ENCODE assay signal across 14 cellular contexts in genomic region chr12:38711055-38711454, GRCh38.
DNase-seq lines count a peak whose midpoint lies in the region; ATAC-seq and TF ChIP-seq lines count a peak whose summit lies in the region.
"Had no signal": no experiment of that assay in that cellular context is flagged by ENCODE, and none has a peak within 500 bp of the region (broad histone marks: within the 10 kb centered on the region; RNA-seq: fewer than 3 reads in every experiment).

No MANE protein-coding gene starts in this region.

- no peak overlapping the region for H3K4me2 ChIP-seq in GM23248 (ENCODE audit: unreplicated experiment)

- BruUV-seq in MCF 10A (replicated peaks; lab: Mats Ljungman, UMichigan), result no TSS peak

- H3K9me3 ChIP-seq in breast epithelium (peaks cover 0 to under 1% of the 10 kb centered on the region in 2 donors), GM23248 (ENCODE audit: low read depth) (no peaks in the 10 kb centered on the region), lower lobe of right lung (no peaks in the 10 kb centered on the region)

- intact Hi-C loops in MCF 10A (cut with micrococcal nuclease) (no loop called here), breast epithelium (cut with DNase I; ENCODE audit: low total_unique reads) (no loop called here), lower lobe of right lung (cut with DNase I) (no loop called here)

- CTCF ChIA-PET in MCF 10A (lab: Yijun Ruan, JAX), result no interaction called here

- H3K4me3 ChIP-seq in breast epithelium (no peak overlapping the region), GM23248 (no peak overlapping the region), lower lobe of right lung (no peak overlapping the region)
- H3K4me3 ChIP-seq: sigmoid colon had no signal

- TF ChIP-seq CTCF in MCF 10A (IDR thresholded peaks at IDR 0.05; ENCODE audit: unreplicated experiment) (no peak), breast epithelium (IDR thresholded peaks at IDR 0.05) (no peak), osteocyte (IDR thresholded peaks at IDR 0.05) (no peak), lower lobe of right lung (IDR thresholded peaks at IDR 0.05) (no peak)

- DNase-seq in MCF 10A (ENCODE audit: unreplicated experiment), result no peak
- no peak for DNase-seq in breast epithelium (ENCODE audit: low spot score in 2 of 2)
- no peak for DNase-seq in GM23248
- no peak for DNase-seq in osteocyte (ENCODE audit: extremely low spot score, unreplicated experiment)
- DNase-seq in natural killer cell treated with Interleukin-12 subunit alpha and Interleukin-12 subunit beta and Interleukin-15 and Interleukin-18, amount 100 ng/mL, for 72 hours (ENCODE audit: low spot score), result no peak
- DNase-seq in lower lobe of right lung, result no peak
- DNase-seq in activated T-cell treated with anti-CD3 and anti-CD28 coated beads, Interleukin-2, amount 50 U/mL, for 1 hour, result no peak
- DNase-seq: activated T-cell treated with anti-CD3 and anti-CD28 coated beads, Interleukin-2, amount 50 U/mL, for 24 hours; DND-41; NCI-H510A treated with DMSO at 0.1 percent for 48 hours; Right ventricle myocardium superior; sigmoid colon had no signal

- no peaks in the 10 kb centered on the region for H3K9me2 ChIP-seq in GM23248 (ENCODE audit: insufficient read depth)

- no peak for TF ChIP-seq POLR2A in breast epithelium (IDR thresholded peaks at IDR 0.05)

- H3K27ac ChIP-seq in breast epithelium (no peak overlapping the region), GM23248 (no peak overlapping the region), lower lobe of right lung (no peak overlapping the region)
- H3K27ac ChIP-seq: epithelial cell of prostate, sigmoid colon had no signal

- peak overlapping the region; percentile 79 for H3K27ac Mint-ChIP-seq in MCF 10A (ENCODE audit: low read depth, unreplicated experiment)
- peak overlapping the region; percentile 20 for H3K27ac Mint-ChIP-seq in osteocyte (ENCODE audit: unreplicated experiment)
- no peak overlapping the region for H3K27ac Mint-ChIP-seq in natural killer cell treated with Interleukin-12 subunit alpha and Interleukin-12 subunit beta and Interleukin-15 and Interleukin-18, amount 100 ng/mL, for 72 hours
- H3K27ac Mint-ChIP-seq: activated T-cell treated with anti-CD3 and anti-CD28 coated beads, Interleukin-2, amount 50 U/mL, for 24 hours had no signal

- ATAC-seq in HG03442 (IDR thresholded peaks at IDR 0.05; ENCODE audit: unreplicated experiment) (peak; percentile 83), lower lobe of right lung (no peak)
- ATAC-seq in natural killer cell treated with Interleukin-12 subunit alpha and Interleukin-12 subunit beta and Interleukin-15 and Interleukin-18, amount 100 ng/mL, for 72 hours, result no peak

- H3K36me3 ChIP-seq in breast epithelium (no peaks in the 10 kb centered on the region), GM23248 (ENCODE audit: low read depth) (no peaks in the 10 kb centered on the region), lower lobe of right lung (no peaks in the 10 kb centered on the region)
- H3K36me3 ChIP-seq: sigmoid colon had no signal

- H3K79me2 ChIP-seq in GM23248 (ENCODE audit: insufficient read depth), result no peaks in the 10 kb centered on the region

- H3K27me3 ChIP-seq in breast epithelium (no peaks in the 10 kb centered on the region), GM23248 (replicated peaks; ENCODE audit: insufficient read depth) (no peaks in the 10 kb centered on the region), lower lobe of right lung (ENCODE audit: low read depth) (no peaks in the 10 kb centered on the region)
- H3K27me3 ChIP-seq: sigmoid colon had no signal

- H3K4me3 Mint-ChIP-seq in MCF 10A (ENCODE audit: unreplicated experiment), result no peak overlapping the region
- no peak overlapping the region for H3K4me3 Mint-ChIP-seq in osteocyte (ENCODE audit: unreplicated experiment)
- no peak overlapping the region for H3K4me3 Mint-ChIP-seq in natural killer cell treated with Interleukin-12 subunit alpha and Interleukin-12 subunit beta and Interleukin-15 and Interleukin-18, amount 100 ng/mL, for 72 hours
- H3K4me3 Mint-ChIP-seq: activated T-cell treated with anti-CD3 and anti-CD28 coated beads, Interleukin-2, amount 50 U/mL, for 24 hours had no signal

- no peaks in the 10 kb centered on the region for H3F3A ChIP-seq in GM23248 (ENCODE audit: insufficient read depth)

- H3K4me1 Mint-ChIP-seq in MCF 10A (ENCODE audit: insufficient read depth, unreplicated experiment) (peaks cover 6% of the 10 kb centered on the region), osteocyte (ENCODE audit: unreplicated experiment) (peaks cover 6% of the 10 kb centered on the region)
- H3K4me1 Mint-ChIP-seq in natural killer cell treated with Interleukin-12 subunit alpha and Interleukin-12 subunit beta and Interleukin-15 and Interleukin-18, amount 100 ng/mL, for 72 hours (ENCODE audit: low read depth in 2 of 2), result no peaks in the 10 kb centered on the region

- H3K9ac ChIP-seq in GM23248, result no peak overlapping the region

- no peaks in the 10 kb centered on the region for H3K36me3 Mint-ChIP-seq in MCF 10A (ENCODE audit: insufficient read depth, unreplicated experiment)
- peaks cover 1% of the 10 kb centered on the region for H3K36me3 Mint-ChIP-seq in osteocyte (ENCODE audit: unreplicated experiment)
- H3K36me3 Mint-ChIP-seq in natural killer cell treated with Interleukin-12 subunit alpha and Interleukin-12 subunit beta and Interleukin-15 and Interleukin-18, amount 100 ng/mL, for 72 hours, result peaks cover 3% of the 10 kb centered on the region

- in situ Hi-C loops in GM23248 (cut with MboI), result no loop called here

- H3K4me1 ChIP-seq in breast epithelium (no peaks in the 10 kb centered on the region), GM23248 (ENCODE audit: insufficient read depth) (no peaks in the 10 kb centered on the region), lower lobe of right lung (no peaks in the 10 kb centered on the region)
- H3K4me1 ChIP-seq: sigmoid colon had no signal

- H2AFZ ChIP-seq in GM23248, result 0 out of 2 replicates have a peak overlapping the region, but pooled peaks have one; percentile 25

- H4K20me1 ChIP-seq in GM23248 (ENCODE audit: insufficient read depth), result no peaks in the 10 kb centered on the region

- H3K9me3 Mint-ChIP-seq in MCF 10A (ENCODE audit: unreplicated experiment) (peaks cover 6% of the 10 kb centered on the region), osteocyte (ENCODE audit: unreplicated experiment) (peaks cover 4% of the 10 kb centered on the region)
- peaks cover 4% of the 10 kb centered on the region for H3K9me3 Mint-ChIP-seq in natural killer cell treated with Interleukin-12 subunit alpha and Interleukin-12 subunit beta and Interleukin-15 and Interleukin-18, amount 100 ng/mL, for 72 hours

- WGBS in GM23248 (ENCODE audit: low coverage in 1 of 2, low lambda C conversion rate in 2 of 2, missing lambda C conversion rate in 2 of 2), 2 experiments, result 71 to 74% methylated on average over 2 of the region's 2 CpGs

- POLR2A ChIA-PET in MCF 10A (lab: Yijun Ruan, JAX), result interaction anchor here (0.7 kb wide), 1 partner anchor 199 kb away, joined by 4 read pairs; no protein-coding TSS in a partner anchor

- no peaks in the 10 kb centered on the region for H3K27me3 Mint-ChIP-seq in MCF 10A (ENCODE audit: insufficient read depth, unreplicated experiment)
- no peaks in the 10 kb centered on the region for H3K27me3 Mint-ChIP-seq in osteocyte (ENCODE audit: unreplicated experiment)
- H3K27me3 Mint-ChIP-seq in natural killer cell treated with Interleukin-12 subunit alpha and Interleukin-12 subunit beta and Interleukin-15 and Interleukin-18, amount 100 ng/mL, for 72 hours, result no peaks in the 10 kb centered on the region
- H3K27me3 Mint-ChIP-seq: activated T-cell treated with anti-CD3 and anti-CD28 coated beads, Interleukin-2, amount 50 U/mL, for 24 hours had no signal

Comparison
In these comparisons a context has a peak if more than half of its experiments do, and no peak if none do; other contexts are left out.
1. H3K27ac Mint-ChIP-seq: peak in MCF 10A (single experiment) and osteocyte (single experiment); none in natural killer cell treated with Interleukin-12 subunit alpha and Interleukin-12 subunit beta and Interleukin-15 and Interleukin-18, amount 100 ng/mL, for 72 hours (0 of 2).